ENCODE assay signal across 8 cellular contexts in genomic region chr5:131635755-131636479, GRCh38. TPM values are rescaled to one million over a fixed set of nuclear protein-coding genes. Genes with fewer than 3 reads are reported as not detected.
DNase-seq lines count a peak whose midpoint lies in the region; ATAC-seq, FAIRE-seq and TF ChIP-seq lines count a peak whose summit lies in the region.

No MANE protein-coding gene starts in this region.

- dilution Hi-C loops in keratinocyte (cut with MboI; ENCODE audit: extremely low pct_ligation_motif_present, low sequenced_read_pairs): no loop called here

- H3K9ac ChIP-seq in keratinocyte (ENCODE audit: control insufficient read depth, extremely low read depth, insufficient read depth, low read length): peak overlapping the region; percentile 86

- 0% methylated on average over 16 of the region's 16 CpGs for WGBS in body of pancreas, 2 donors

- peaks cover 3% of the 10 kb centered on the region for H3K9me1 ChIP-seq in keratinocyte (ENCODE audit: control insufficient read depth, extremely low read depth, insufficient read depth, low read length)

- H3K27ac ChIP-seq in body of pancreas (peak overlapping the region; percentile 88 to 99 (median 92)), keratinocyte (ENCODE audit: control insufficient read depth, insufficient read depth, low read length) (peak overlapping the region; percentile 91)

- H3K27me3 ChIP-seq in body of pancreas (no peaks in the 10 kb centered on the region), keratinocyte (ENCODE audit: control insufficient read depth, extremely low read depth, insufficient read depth, low read length) (no peaks in the 10 kb centered on the region)

- H3K36me3 ChIP-seq in body of pancreas (replicated peaks in 1 of 2; ENCODE audit: insufficient read depth in 1 of 2, low read depth in 2 of 2) (no peaks in the 10 kb centered on the region), keratinocyte (ENCODE audit: control insufficient read depth in 2 of 2, extremely low read depth in 1 of 2, insufficient read depth in 2 of 2, low read length in 2 of 2) (peaks cover 0 to 2% of the 10 kb centered on the region in 2 experiments)

- H3K9me3 ChIP-seq in body of pancreas (no peaks in the 10 kb centered on the region), keratinocyte (ENCODE audit: control insufficient read depth, low read depth, low read length) (no peaks in the 10 kb centered on the region)

- H3K4me1 ChIP-seq in body of pancreas (peaks cover 36% of the 10 kb centered on the region), keratinocyte (ENCODE audit: control insufficient read depth, extremely low read depth, insufficient read depth, low read length) (peaks cover 28% of the 10 kb centered on the region)

- no peak for TF ChIP-seq CTCF in body of pancreas (IDR thresholded peaks at IDR 0.05)
- no peak for TF ChIP-seq CTCF in keratinocyte (optimal IDR thresholded peaks at IDR 0.05 in 1 of 3, IDR thresholded peaks at IDR 0.05 in 1 of 3, conservative IDR thresholded peaks at IDR 0.05 in 1 of 3; ENCODE audit: extremely low read depth in 1 of 3, insufficient read depth in 2 of 3, low read length in 3 of 3)

- intact Hi-C loops in body of pancreas (cut with DNase I): no loop called here

- ATAC-seq in body of pancreas (peak; percentile 3), HG03159 (IDR thresholded peaks at IDR 0.05; ENCODE audit: unreplicated experiment) (no peak)

- H3K4me3 ChIP-seq in body of pancreas (peak overlapping the region; percentile 9 to 19), keratinocyte (ENCODE audit: control insufficient read depth in 2 of 3, extremely low read depth in 1 of 3, insufficient read depth in 2 of 3, low read depth in 1 of 3, low read length in 3 of 3) (peak overlapping the region; percentile 55 to 97 (median 97))

- H2AFZ ChIP-seq in keratinocyte (ENCODE audit: control insufficient read depth, low read length): peak overlapping the region; percentile 67

- H4K20me1 ChIP-seq in keratinocyte (ENCODE audit: control insufficient read depth, extremely low read depth, insufficient read depth, low read length): no peaks in the 10 kb centered on the region

- FAIRE-seq in keratinocyte (lab: Jason Lieb, UNC): no peak

- peaks cover 41% of the 10 kb centered on the region for H3K79me2 ChIP-seq in keratinocyte (ENCODE audit: control insufficient read depth, insufficient read depth, low read length)

- TF ChIP-seq POLR2A in body of pancreas (IDR thresholded peaks at IDR 0.05): no peak

- H3K4me2 ChIP-seq in keratinocyte (ENCODE audit: control insufficient read depth, extremely low read depth, insufficient read depth, low read depth, low read length): peak overlapping the region; percentile 95

- DNase-seq in NCI-H1105 treated with DMSO at 0.1 percent for 48 hours (lab: John Stamatoyannopoulos, UW): peak; percentile 39
- no peak for DNase-seq in NCI-H1105 (lab: John Stamatoyannopoulos, UW)
- peak; percentile 19 for DNase-seq in NCI-H146 treated with DMSO at 0.1 percent for 48 hours (lab: John Stamatoyannopoulos, UW; ENCODE audit: unreplicated experiment)
- peak in 1 of 4 donors; percentile 12 for DNase-seq in body of pancreas
- no peak for DNase-seq in keratinocyte (ENCODE audit: low read depth, low spot score)
- peak in 4 of 6 experiments; percentile 52 to 63 (median 60) for DNase-seq in stimulated activated naive CD4-positive, alpha-beta T cell (lab: John Stamatoyannopoulos, UW)
- no peak for DNase-seq in NCI-H226

RNA-seq across cellular contexts. Expression of gene RAPGEF6, which starts 0.9 kb away (rescaled TPM):
- 10 to 100 TPM in 1 of 2 donors, 1 to 10 TPM in 1; 8.6 to 13.0 TPM for total RNA-seq in body of pancreas
- 6.2 to 8.7 TPM (median 6.8 TPM) in 3 replicates for polyA plus RNA-seq in keratinocyte
- polyA plus RNA-seq in keratinocyte (2011; ENCODE audit: low read depth): 15.7 TPM
- polyA plus RNA-seq in keratinocyte (2011; cell fraction: cytosol; rRNA removed): 1.7 and 3.6 TPM in 2 replicates
- 14.1 and 14.7 TPM in 2 replicates for polyA plus RNA-seq in keratinocyte (2011; cell fraction: nucleus; rRNA removed)
- 3.6 and 4.4 TPM in 2 replicates for polyA plus RNA-seq in keratinocyte (2012; ENCODE audit: low replicate concordance)
- polyA minus RNA-seq in keratinocyte: 4.1 to 58.2 TPM (median 30.6 TPM) in 3 replicates
- polyA minus RNA-seq in keratinocyte (2011; cell fraction: cytosol; rRNA and poly(A)+ RNA removed): 9.6 TPM
- polyA minus RNA-seq in keratinocyte (2011; cell fraction: nucleus; rRNA and poly(A)+ RNA removed): 32.0 and 64.1 TPM in 2 replicates

Comparison
In these comparisons a context has a peak if more than half of its experiments do, and no peak if none do; other contexts are left out.
1. DNase-seq: peak in NCI-H1105 treated with DMSO at 0.1 percent for 48 hours (single experiment), NCI-H146 treated with DMSO at 0.1 percent for 48 hours (single experiment) and stimulated activated naive CD4-positive, alpha-beta T cell (4 of 6); none in NCI-H1105 (single experiment), keratinocyte (single experiment) and NCI-H226 (single experiment).